20 cellular contexts compared by ENCODE assay signal in the genomic region with DNA sequence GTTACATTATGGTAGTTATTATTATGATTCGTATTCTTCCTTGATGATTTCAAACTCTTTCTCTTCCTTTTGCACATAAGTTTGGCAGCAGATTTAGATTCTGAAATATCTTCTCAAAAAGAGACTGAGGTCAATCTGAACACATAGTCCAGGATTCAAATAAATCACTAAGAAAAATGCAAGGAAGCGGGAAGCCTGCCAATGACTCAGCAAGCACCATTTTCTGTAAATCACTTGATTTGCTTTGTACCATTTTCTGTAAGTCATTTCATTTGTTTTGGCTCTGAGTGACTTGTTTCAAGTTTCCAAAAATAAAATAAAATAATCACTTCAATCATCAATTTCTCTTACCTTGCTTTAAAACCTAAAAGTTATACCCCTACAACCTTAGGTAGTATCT. TPM values are rescaled to one million over a fixed set of nuclear protein-coding genes. Genes with fewer than 3 reads are reported as not detected.
DNase-seq lines count a peak whose midpoint lies in the region; ATAC-seq and TF ChIP-seq lines count a peak whose summit lies in the region.
"Had no signal": no experiment of that assay in that cellular context is flagged by ENCODE, and none has a peak within 500 bp of the region (broad histone marks: within the 10 kb centered on the region; RNA-seq: fewer than 3 reads in every experiment).

No MANE protein-coding gene starts in this region.

- no peaks in the 10 kb centered on the region for H3K9me2 ChIP-seq in Karpas-422 (replicated peaks; ENCODE audit: insufficient read depth, low read length)

- H3K4me1 Mint-ChIP-seq in endodermal cell, result no peaks in the 10 kb centered on the region

- no peaks in the 10 kb centered on the region for H3K36me3 Mint-ChIP-seq in activated naive CD4-positive, alpha-beta T cell treated with anti-CD3 and anti-CD28 coated beads, Interleukin-2, amount 50 U/mL, for 72 hours
- no peaks in the 10 kb centered on the region for H3K36me3 Mint-ChIP-seq in endodermal cell (ENCODE audit: low read depth)
- H3K36me3 Mint-ChIP-seq: activated naive CD4-positive, alpha-beta T cell treated with anti-CD3 and anti-CD28 coated beads, Interleukin-2, amount 50 U/mL, for 24 hours; CD8-positive, alpha-beta memory T cell had no signal

- H3K36me3 ChIP-seq in adipocyte (ENCODE audit: control insufficient read depth, insufficient read depth, low read length, severe bottlenecking), result no peaks in the 10 kb centered on the region
- H3K36me3 ChIP-seq in spleen, result no peaks in the 10 kb centered on the region
- no peaks in the 10 kb centered on the region for H3K36me3 ChIP-seq in Karpas-422 (ENCODE audit: insufficient read depth, low read length)
- H3K36me3 ChIP-seq in endodermal cell (ENCODE audit: control insufficient read depth, insufficient read depth, low read length), result no peaks in the 10 kb centered on the region

- intact Hi-C loops in spleen (cut with DNase I; ENCODE audit: low total_unique reads), result no loop called here

- no peak for ATAC-seq in activated naive CD4-positive, alpha-beta T cell treated with anti-CD3 and anti-CD28 coated beads, Interleukin-2, amount 50 U/mL, for 72 hours
- no peak for ATAC-seq in GM21515 (IDR thresholded peaks at IDR 0.05; ENCODE audit: unreplicated experiment)
- ATAC-seq: left ventricle myocardium superior, psoas muscle had no signal

- 56 to 84% (median 81%) methylated on average over 2 of the region's 2 CpGs for WGBS in spleen, 5 donors
- WGBS in endodermal cell (ENCODE audit: insufficient coverage in 1 of 2, insufficient read length in 1 of 2), 2 experiments, result 83 to 89% methylated on average over 1 to 2 of the region's 2 CpGs

- no peaks in the 10 kb centered on the region for H3K9me3 ChIP-seq in adipocyte (ENCODE audit: control insufficient read depth, low read length)
- no peaks in the 10 kb centered on the region for H3K9me3 ChIP-seq in spleen
- no peaks in the 10 kb centered on the region for H3K9me3 ChIP-seq in Karpas-422 (ENCODE audit: low read length)
- H3K9me3 ChIP-seq in endodermal cell (ENCODE audit: control insufficient read depth, low read length), result no peaks in the 10 kb centered on the region
- H3K9me3 ChIP-seq: psoas muscle had no signal

- no peaks in the 10 kb centered on the region for H3K27me3 ChIP-seq in adipocyte (replicated peaks; ENCODE audit: control insufficient read depth, insufficient read depth, low read length)
- no peaks in the 10 kb centered on the region for H3K27me3 ChIP-seq in spleen (replicated peaks in 1 of 7)
- H3K27me3 ChIP-seq in Karpas-422 (ENCODE audit: low read length), result no peaks in the 10 kb centered on the region
- H3K27me3 ChIP-seq in endodermal cell (ENCODE audit: control insufficient read depth, insufficient read depth, low read length, poor library complexity, severe bottlenecking), result no peaks in the 10 kb centered on the region

- no peak overlapping the region for H3K4me2 ChIP-seq in Karpas-422 (ENCODE audit: low read depth, low read length, poor library complexity, severe bottlenecking)

- TF ChIP-seq CTCF in fibroblast of the aortic adventitia (IDR thresholded peaks at IDR 0.05; ENCODE audit: insufficient read depth, low read length), result no peak
- TF ChIP-seq CTCF in spleen (IDR thresholded peaks at IDR 0.05 in 8 of 11, conservative IDR thresholded peaks at IDR 0.05 in 3 of 11), result no peak
- no peak for TF ChIP-seq CTCF in endodermal cell (conservative IDR thresholded peaks at IDR 0.05)

- H3K9ac ChIP-seq in adipocyte (ENCODE audit: low read length) (peak overlapping the region; percentile 51), Karpas-422 (ENCODE audit: low read length) (no peak overlapping the region), endodermal cell (ENCODE audit: extremely low read depth, low read length, poor library complexity, severe bottlenecking) (no peak overlapping the region)

- no peaks in the 10 kb centered on the region for H3K79me2 ChIP-seq in Karpas-422 (ENCODE audit: low read length)

- no peak overlapping the region for H3K4me3 Mint-ChIP-seq in endodermal cell
- H3K4me3 Mint-ChIP-seq: activated naive CD4-positive, alpha-beta T cell treated with anti-CD3 and anti-CD28 coated beads, Interleukin-2, amount 50 U/mL, for 24 hours; CD8-positive, alpha-beta memory T cell had no signal

- H3K27ac ChIP-seq in spleen, result peak overlapping the region in 6 of 8 donors; percentile 5 to 51 (median 37)
- no peak overlapping the region for H3K27ac ChIP-seq in Karpas-422 (ENCODE audit: low read length)
- H3K27ac ChIP-seq in endodermal cell (ENCODE audit: low read depth, low read length), result no peak overlapping the region
- H3K27ac ChIP-seq: psoas muscle had no signal

- H2AFZ ChIP-seq in Karpas-422 (ENCODE audit: low read length), result no peak overlapping the region

- H3K4me1 ChIP-seq in adipocyte (ENCODE audit: control insufficient read depth, insufficient read depth, low read length) (peaks cover 47% of the 10 kb centered on the region), spleen (no peaks in the 10 kb centered on the region), Karpas-422 (ENCODE audit: low read length) (no peaks in the 10 kb centered on the region), endodermal cell (ENCODE audit: control insufficient read depth, insufficient read depth, low read length) (no peaks in the 10 kb centered on the region)
- H3K4me1 ChIP-seq: psoas muscle had no signal

- peak overlapping the region; percentile 14 to 58 for H3K27ac Mint-ChIP-seq in activated naive CD4-positive, alpha-beta T cell treated with anti-CD3 and anti-CD28 coated beads, Interleukin-2, amount 50 U/mL, for 72 hours
- H3K27ac Mint-ChIP-seq in endodermal cell, result no peak overlapping the region
- H3K27ac Mint-ChIP-seq: activated naive CD4-positive, alpha-beta T cell treated with anti-CD3 and anti-CD28 coated beads, Interleukin-2, amount 50 U/mL, for 24 hours; CD8-positive, alpha-beta memory T cell had no signal

- DNase-seq in activated naive CD4-positive, alpha-beta T cell treated with anti-CD3 and anti-CD28 coated beads, Interleukin-2, amount 50 U/mL, for 72 hours (ENCODE audit: low spot score in 2 of 2), result no peak
- no peak for DNase-seq in activated naive CD4-positive, alpha-beta T cell (lab: John Stamatoyannopoulos, UW)
- DNase-seq in adipocyte (ENCODE audit: low read depth) (peak; percentile 73), fibroblast of the aortic adventitia (ENCODE audit: low read depth) (peak; percentile 97), spleen (no peak), Karpas-422 (no peak), endodermal cell (no peak)
- DNase-seq: 8988T; activated CD8-positive, alpha-beta memory T cell treated with anti-CD3 and anti-CD28 coated beads, Interleukin-2, amount 50 U/mL, for 48 hours; erythroblast; GDM1; left ventricle myocardium superior; MV-4-11; NCI-H2171 treated with DMSO at 0.1 percent for 48 hours; NK-92 treated with Interleukin-12 subunit alpha and Interleukin-12 subunit beta, amount 100 ng/mL, for 24 hours; psoas muscle; SHP77 treated with DMSO at 0.1 percent for 48 hours had no signal

- H3K4me3 ChIP-seq in adipocyte (ENCODE audit: low read length), result peak overlapping the region; percentile 25
- no peak overlapping the region for H3K4me3 ChIP-seq in fibroblast of the aortic adventitia (ENCODE audit: low read depth, low read length)
- no peak overlapping the region for H3K4me3 ChIP-seq in spleen
- H3K4me3 ChIP-seq in Karpas-422 (ENCODE audit: low read length), result no peak overlapping the region
- no peak overlapping the region for H3K4me3 ChIP-seq in endodermal cell (ENCODE audit: low read length)
- H3K4me3 ChIP-seq: psoas muscle had no signal

- TF ChIP-seq POLR2A in spleen (IDR thresholded peaks at IDR 0.05), result no peak

- H4K20me1 ChIP-seq in Karpas-422 (ENCODE audit: insufficient read depth, low read depth, low read length), result no peaks in the 10 kb centered on the region

- no peaks in the 10 kb centered on the region for H3K27me3 Mint-ChIP-seq in endodermal cell (ENCODE audit: insufficient read depth)
- H3K27me3 Mint-ChIP-seq: activated naive CD4-positive, alpha-beta T cell treated with anti-CD3 and anti-CD28 coated beads, Interleukin-2, amount 50 U/mL, for 24 hours had no signal

- peaks cover 4 to 20% of the 10 kb centered on the region in 2 donors for H3K9me3 Mint-ChIP-seq in activated naive CD4-positive, alpha-beta T cell treated with anti-CD3 and anti-CD28 coated beads, Interleukin-2, amount 50 U/mL, for 72 hours
- no peaks in the 10 kb centered on the region for H3K9me3 Mint-ChIP-seq in endodermal cell
- H3K9me3 Mint-ChIP-seq: activated naive CD4-positive, alpha-beta T cell treated with anti-CD3 and anti-CD28 coated beads, Interleukin-2, amount 50 U/mL, for 24 hours had no signal

RNA-seq across cellular contexts. Expression of a gene that starts 24.6 kb away (rescaled TPM):
- total RNA-seq in activated naive CD4-positive, alpha-beta T cell treated with anti-CD3 and anti-CD28 coated beads, Interleukin-2, amount 50 U/mL, for 72 hours, result 1 to 10 TPM; 2.2 to 6.4 TPM
- total RNA-seq in fibroblast of the aortic adventitia (ENCODE audit: low replicate concordance) (49.1 and 50.9 TPM in 2 replicates), spleen (10 to 100 TPM; 17.3 to 54.4 (median 26.1) TPM), endodermal cell (1 to 10 TPM; 1.5 to 1.9 TPM)
- polyA plus RNA-seq in spleen, result 1 to 10 TPM in 1 of 3 donors, under 1 TPM in 2; 0.65 to 2.0 (median 0.83) TPM
- total RNA-seq in Karpas-422 (2014; rRNA removed; shearing (Covaris generic); ENCODE audit: low replicate concordance), result not detected in 2 replicates
- polyA plus RNA-seq in endodermal cell (2013, experiment 1 of 2), result 7.0 TPM
- polyA plus RNA-seq in endodermal cell (2013, experiment 2 of 2), result 6.8 TPM

Comparison
In these comparisons a context has a peak if more than half of its experiments do, and no peak if none do; other contexts are left out.
1. DNase-seq: peak in adipocyte (single experiment) and fibroblast of the aortic adventitia (single experiment); none in activated naive CD4-positive, alpha-beta T cell treated with anti-CD3 and anti-CD28 coated beads, Interleukin-2, amount 50 U/mL, for 72 hours (0 of 2), activated naive CD4-positive, alpha-beta T cell (0 of 4), spleen (single experiment), Karpas-422 (single experiment) and endodermal cell (single experiment).
2. H3K27ac ChIP-seq: peak in spleen (6 of 8); none in Karpas-422 (single experiment) and endodermal cell (single experiment).